16 cellular contexts compared by ENCODE assay signal in the genomic region with DNA sequence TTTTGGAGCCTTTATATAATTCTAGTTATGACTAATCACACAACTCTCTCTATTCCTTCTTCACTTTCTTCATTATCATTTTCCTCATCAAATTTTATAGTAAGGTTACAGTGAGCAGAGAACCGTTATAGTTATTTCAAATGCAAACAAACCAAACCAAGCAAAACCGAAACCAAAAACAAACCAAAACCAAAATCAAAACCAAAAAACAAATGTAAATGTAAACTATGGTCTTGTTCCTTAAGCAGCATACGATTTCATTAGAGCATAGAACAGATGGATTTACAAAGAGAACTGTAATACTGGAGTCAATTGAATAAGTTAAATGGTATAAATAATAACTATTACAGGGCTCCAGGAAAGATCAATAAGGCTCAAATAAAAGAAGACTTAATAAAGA.
DNase-seq lines count a peak whose midpoint lies in the region; ATAC-seq lines count a peak whose summit lies in the region.
"Had no signal": no experiment of that assay in that cellular context is flagged by ENCODE, and none has a peak within 500 bp of the region (broad histone marks: within the 10 kb centered on the region; RNA-seq: fewer than 3 reads in every experiment).

No MANE protein-coding gene starts in this region.

- ATAC-seq in GM18498 (IDR thresholded peaks at IDR 0.05; ENCODE audit: unreplicated experiment) = peak; percentile 69
- ATAC-seq in GM19351 (IDR thresholded peaks at IDR 0.05; ENCODE audit: unreplicated experiment) = peak; percentile 79
- ATAC-seq in HG02885 (IDR thresholded peaks at IDR 0.05; ENCODE audit: poor library complexity, unreplicated experiment) = peak; percentile 68
- ATAC-seq in HG03571 (IDR thresholded peaks at IDR 0.05; ENCODE audit: unreplicated experiment) = no peak

- peak; percentile 74 for DNase-seq in OCI-M1 (lab: John Stamatoyannopoulos, UW)
- no peak for DNase-seq in NCI-H345 treated with DMSO at 0.1 percent for 48 hours (lab: John Stamatoyannopoulos, UW; ENCODE audit: unreplicated experiment)
- no peak for DNase-seq in EL
- DNase-seq in H7 = no peak
- DNase-seq: central memory CD4-positive, alpha-beta T cell; COR-L47; effector CD8-positive, alpha-beta T cell; NCI-H446; ovary; Right ventricle myocardium superior; stimulated activated CD4-positive, alpha-beta T cell treated with anti-CD3 and anti-CD28 coated beads, Interleukin-4, amount 100 ng/mL, for 1 hour; substantia nigra had no signal

- H3K27me3 ChIP-seq in H7 (ENCODE audit: control insufficient read depth, insufficient read depth, low read length) = no peaks in the 10 kb centered on the region
- H3K27me3 ChIP-seq: ovary had no signal

- H3K36me3 ChIP-seq in H7 (replicated peaks; ENCODE audit: control insufficient read depth, insufficient read depth, low read length) = no peaks in the 10 kb centered on the region
- H3K36me3 ChIP-seq: ovary had no signal

- no peak overlapping the region for H3K4me3 ChIP-seq in H7 (ENCODE audit: insufficient read depth, low read depth, low read length)
- H3K4me3 ChIP-seq: ovary had no signal
